ENCODE assay signal across 28 cellular contexts in genomic region chr2:177631702-177632101, GRCh38.
"Had no signal": no experiment of that assay in that cellular context is flagged by ENCODE, and none has a peak within 500 bp of the region (broad histone marks: within the 10 kb centered on the region; RNA-seq: fewer than 3 reads in every experiment).

No MANE protein-coding gene starts in this region.

- H2AFZ ChIP-seq: neural progenitor cell, parathyroid adenoma had no signal

- H3K9me3 ChIP-seq: ovary, psoas muscle, right lobe of liver, sigmoid colon, stomach, suprapubic skin, testis, tibial artery, transverse colon, upper lobe of right lung, uterus had no signal

- H3K9me3 Mint-ChIP-seq: naive thymus-derived CD8-positive, alpha-beta T cell; natural killer cell treated with Interleukin-12 subunit alpha and Interleukin-12 subunit beta and Interleukin-15 and Interleukin-18, amount 100 ng/mL, for 72 hours; neural progenitor cell; stimulated activated effector memory CD8-positive, alpha-beta T cell treated with anti-CD3 and anti-CD28 coated beads, Interleukin-12 subunit alpha, Interleukin-12 subunit beta, amount 100 ng/mL, for 72 hours; stimulated activated naive CD8-positive, alpha-beta T cell treated with anti-CD3 and anti-CD28 coated beads, Interleukin-15, Interleukin-2, amounts not matched to agents 100 ng/mL and 50 ng/mL, for 24 hours; type B pancreatic cell had no signal

- H3K4me1 Mint-ChIP-seq: stimulated activated effector memory CD8-positive, alpha-beta T cell treated with anti-CD3 and anti-CD28 coated beads, Interleukin-12 subunit alpha, Interleukin-12 subunit beta, amount 100 ng/mL, for 72 hours had no signal

- ATAC-seq: naive thymus-derived CD8-positive, alpha-beta T cell; natural killer cell treated with Interleukin-12 subunit alpha and Interleukin-12 subunit beta and Interleukin-15 and Interleukin-18, amount 100 ng/mL, for 72 hours; psoas muscle; right cardiac atrium; right lobe of liver; stimulated activated effector memory CD8-positive, alpha-beta T cell treated with anti-CD3 and anti-CD28 coated beads, Interleukin-12 subunit alpha, Interleukin-12 subunit beta, amount 100 ng/mL, for 72 hours; stimulated activated naive B cell treated with anti-CD40 and anti-IgM and Interleukin-4, amounts not matched to agents 10 μg/mL and 1 μg/mL and 100 μg/mL, for 72 hours; upper lobe of right lung had no signal

- H3K4me2 ChIP-seq: neural progenitor cell had no signal

- H3K9ac ChIP-seq: neural progenitor cell, parathyroid adenoma had no signal

- H3K4me1 ChIP-seq: parathyroid adenoma, right lobe of liver, stomach, suprapubic skin, tibial artery, upper lobe of right lung, uterus had no signal

- H3K27ac Mint-ChIP-seq: naive thymus-derived CD8-positive, alpha-beta T cell; natural killer cell treated with Interleukin-12 subunit alpha and Interleukin-12 subunit beta and Interleukin-15 and Interleukin-18, amount 100 ng/mL, for 72 hours; neural progenitor cell; progenitor cell of endocrine pancreas; stimulated activated effector memory CD8-positive, alpha-beta T cell treated with anti-CD3 and anti-CD28 coated beads, Interleukin-12 subunit alpha, Interleukin-12 subunit beta, amount 100 ng/mL, for 72 hours; stimulated activated naive B cell treated with anti-CD40 and anti-IgM and Interleukin-4, amounts not matched to agents 10 μg/mL and 1 μg/mL and 100 μg/mL, for 72 hours; stimulated activated naive CD8-positive, alpha-beta T cell treated with anti-CD3 and anti-CD28 coated beads, Interleukin-15, Interleukin-2, amounts not matched to agents 100 ng/mL and 50 ng/mL, for 24 hours; type B pancreatic cell had no signal

- H3K27ac ChIP-seq: neural progenitor cell, ovary, parathyroid adenoma, psoas muscle, right lobe of liver, sigmoid colon, stomach, suprapubic skin, testis, tibial artery, transverse colon, upper lobe of right lung, uterus had no signal

- H3K36me3 ChIP-seq: neural progenitor cell, ovary, right lobe of liver, sigmoid colon, stomach, suprapubic skin, tibial artery, transverse colon, upper lobe of right lung, uterus had no signal

- H3K4me3 Mint-ChIP-seq: naive thymus-derived CD8-positive, alpha-beta T cell; natural killer cell treated with Interleukin-12 subunit alpha and Interleukin-12 subunit beta and Interleukin-15 and Interleukin-18, amount 100 ng/mL, for 72 hours; neural progenitor cell; stimulated activated effector memory CD8-positive, alpha-beta T cell treated with anti-CD3 and anti-CD28 coated beads, Interleukin-12 subunit alpha, Interleukin-12 subunit beta, amount 100 ng/mL, for 72 hours; stimulated activated naive B cell treated with anti-CD40 and anti-IgM and Interleukin-4, amounts not matched to agents 10 μg/mL and 1 μg/mL and 100 μg/mL, for 72 hours; stimulated activated naive CD8-positive, alpha-beta T cell treated with anti-CD3 and anti-CD28 coated beads, Interleukin-15, Interleukin-2, amounts not matched to agents 100 ng/mL and 50 ng/mL, for 24 hours; type B pancreatic cell had no signal

- H3K4me3 ChIP-seq: neural progenitor cell, ovary, psoas muscle, right lobe of liver, sigmoid colon, stomach, suprapubic skin, testis, tibial artery, transverse colon, upper lobe of right lung, uterus had no signal

- DNase-seq: naive thymus-derived CD8-positive, alpha-beta T cell; occipital lobe; ovary; psoas muscle; right cardiac atrium; right lobe of liver; sigmoid colon; small intestine; stimulated activated CD4-positive, alpha-beta T cell treated with anti-CD3 and anti-CD28 coated beads, Interleukin-15, amount 100 ng/mL, for 24 hours; stimulated activated CD4-positive, alpha-beta T cell treated with anti-CD3 and anti-CD28 coated beads, Interleukin-2, amount 100 ng/mL, for 24 hours; stimulated activated CD4-positive, alpha-beta T cell treated with anti-CD3 and anti-CD28 coated beads, Interleukin-2, amount 100 ng/mL, for 48 hours; stimulated activated CD4-positive, alpha-beta T cell treated with anti-CD3 and anti-CD28 coated beads, Interleukin-4, amount 100 ng/mL, for 24 hours; stimulated activated naive B cell treated with anti-CD40 and anti-IgM and Interleukin-4, amounts not matched to agents 10 μg/mL and 1 μg/mL and 100 μg/mL, for 72 hours; stimulated activated naive CD4-positive, alpha-beta T cell treated with Interleukin-2 at 50 U/mL for 16 hours; stomach; testis; tibial artery; transverse colon; upper lobe of right lung; uterus had no signal

- H3K79me2 ChIP-seq: parathyroid adenoma had no signal

- FAIRE-seq: small intestine had no signal

- H3K36me3 Mint-ChIP-seq: naive thymus-derived CD8-positive, alpha-beta T cell; natural killer cell treated with Interleukin-12 subunit alpha and Interleukin-12 subunit beta and Interleukin-15 and Interleukin-18, amount 100 ng/mL, for 72 hours; neural progenitor cell; stimulated activated effector memory CD8-positive, alpha-beta T cell treated with anti-CD3 and anti-CD28 coated beads, Interleukin-12 subunit alpha, Interleukin-12 subunit beta, amount 100 ng/mL, for 72 hours; stimulated activated naive B cell treated with anti-CD40 and anti-IgM and Interleukin-4, amounts not matched to agents 10 μg/mL and 1 μg/mL and 100 μg/mL, for 72 hours; type B pancreatic cell had no signal

- H3K27me3 ChIP-seq: neural progenitor cell, ovary, right lobe of liver, sigmoid colon, testis, tibial artery, transverse colon, upper lobe of right lung, uterus had no signal

- H3K27me3 Mint-ChIP-seq: progenitor cell of endocrine pancreas, type B pancreatic cell had no signal
